Comparison of ENCODE assay signal across 1 cellular context in the genomic region with DNA sequence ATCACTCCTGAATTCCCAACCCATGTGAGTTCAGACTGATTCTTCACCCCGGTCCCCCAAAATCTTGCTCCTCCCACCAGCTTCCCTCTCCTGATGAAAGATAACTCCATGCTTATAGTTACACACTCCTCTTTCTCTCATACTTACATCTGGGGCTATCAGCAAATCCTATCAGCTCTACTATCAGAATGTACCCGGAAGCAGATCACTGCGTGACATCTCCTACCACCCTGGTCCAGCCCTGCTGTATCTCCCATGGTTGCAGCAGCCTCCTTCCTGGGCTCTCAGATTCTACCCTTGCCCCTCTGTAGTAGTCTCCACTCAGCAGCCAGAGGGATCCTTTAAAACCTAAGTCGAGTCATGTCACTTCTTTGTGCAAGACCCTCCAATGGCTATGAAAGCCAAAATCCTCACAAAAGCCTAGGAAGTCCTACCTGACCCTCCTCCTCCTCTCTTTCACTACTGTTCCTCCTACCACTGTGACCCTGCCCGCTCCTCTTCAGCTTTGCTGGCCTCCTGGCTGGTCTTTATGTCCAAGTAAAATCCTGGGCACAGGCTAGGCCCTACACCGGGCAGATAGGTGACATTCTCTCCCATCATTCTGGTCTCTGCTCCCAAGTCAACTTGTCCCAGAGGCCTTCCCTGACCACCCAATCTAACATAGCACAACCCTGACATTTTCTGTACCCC.
A peak's percentile ranks its signal among the peaks of the same experiment; 100 is the strongest.
TF ChIP-seq lines count a peak whose summit lies in the region.

No MANE protein-coding gene starts in this region.

TF ChIP-seq in K562, 482 proteins besides CTCF, POLR2A, EP300 and RAD21 (continued from another document and continues in another):
- TF ChIP-seq ZBTB49 (CRISPR knock-in tag; IDR thresholded peaks at IDR 0.05; ENCODE audit: borderline replicate concordance) (no peak), TCFL5 (CRISPR knock-in tag; conservative IDR thresholded peaks at IDR 0.05) (no peak), POLR2AphosphoS5 (IDR thresholded peaks at IDR 0.05; ENCODE audit: control insufficient read depth, insufficient read depth, low read depth, low read length) (no peak), SMAD3 (CRISPR knock-in tag; conservative IDR thresholded peaks at IDR 0.05) (no peak), ZNF197 (CRISPR knock-in tag; IDR thresholded peaks at IDR 0.05; ENCODE audit: low read depth) (no peak), ZBTB7A (IDR thresholded peaks at IDR 0.05; ENCODE audit: borderline replicate concordance, control insufficient read depth, low read depth, low read length) (no peak), ZNF408 (CRISPR knock-in tag; IDR thresholded peaks at IDR 0.05; ENCODE audit: low read depth) (no peak), SP1 (CRISPR knock-in tag; IDR thresholded peaks at IDR 0.05) (0 out of 2 replicates have a peak, but pooled peaks have one; percentile 19), RCOR1 (IDR thresholded peaks at IDR 0.05; ENCODE audit: borderline replicate concordance in 1 of 2, low read depth in 2 of 2, low read length in 2 of 2) (peak in 1 of 2 experiments; percentile 35; a peak in 1 of 4 replicates), ZFP1 (CRISPR knock-in tag; IDR thresholded peaks at IDR 0.05) (no peak), ZNF431 (CRISPR knock-in tag; IDR thresholded peaks at IDR 0.05) (no peak), ZNF589 (CRISPR knock-in tag; IDR thresholded peaks at IDR 0.05; ENCODE audit: low read depth) (peak; percentile 30; the same call in 1 of the 2 replicates), ELF2 (CRISPR knock-in tag; IDR thresholded peaks at IDR 0.05) (peak; percentile 74), E2F1 (CRISPR knock-in tag; IDR thresholded peaks at IDR 0.05) (no peak), ZNF143 (CRISPR knock-in tag; IDR thresholded peaks at IDR 0.05) (no peak), ZFP30 (CRISPR knock-in tag; IDR thresholded peaks at IDR 0.05; ENCODE audit: borderline replicate concordance) (no peak), NR2C2 (CRISPR knock-in tag; IDR thresholded peaks at IDR 0.05) (no peak), NR2C2 (tag; IDR thresholded peaks at IDR 0.05) (peak; percentile 89), POLR3A (IDR thresholded peaks at IDR 0.05; ENCODE audit: borderline replicate concordance, extremely low read depth, insufficient read depth, insufficient read length) (no peak), HMBOX1 (IDR thresholded peaks at IDR 0.05) (no peak), DMBX1 (CRISPR knock-in tag; IDR thresholded peaks at IDR 0.05; ENCODE audit: borderline replicate concordance) (peak; percentile 43; the same call in 1 of the 2 replicates), NR2C1 (IDR thresholded peaks at IDR 0.05) (peak; percentile 85), NR2C1 (tag; IDR thresholded peaks at IDR 0.05) (peak; percentile 93), KLF1 (tag; IDR thresholded peaks at IDR 0.05) (no peak), SMARCE1 (IDR thresholded peaks at IDR 0.05) (peak; percentile 45; the same call in 1 of the 2 replicates), PML (IDR thresholded peaks at IDR 0.05; ENCODE audit: low read length) (no peak), GATAD2A (IDR thresholded peaks at IDR 0.05) (0 out of 2 replicates have a peak, but pooled peaks have one; percentile 38), ERF (CRISPR knock-in tag; IDR thresholded peaks at IDR 0.05) (no peak), ZMIZ1 (IDR thresholded peaks at IDR 0.05; ENCODE audit: low read depth in 2 of 2, low read length in 2 of 2) (no peak), MED1 (CRISPR knock-in tag; IDR thresholded peaks at IDR 0.05; ENCODE audit: borderline replicate concordance) (no peak), ZNF175 (CRISPR knock-in tag; IDR thresholded peaks at IDR 0.05; ENCODE audit: low read depth) (peak; percentile 18; the same call in 1 of the 2 replicates), TSC22D4 (tag; IDR thresholded peaks at IDR 0.05) (no peak), ZBTB1 (CRISPR knock-in tag; IDR thresholded peaks at IDR 0.05; ENCODE audit: borderline replicate concordance, low read depth) (0 out of 2 replicates have a peak, but pooled peaks have one; percentile 33), SETDB1 (IDR thresholded peaks at IDR 0.05; ENCODE audit: low read length) (no peak)
- TF ChIP-seq, protein P1, sequence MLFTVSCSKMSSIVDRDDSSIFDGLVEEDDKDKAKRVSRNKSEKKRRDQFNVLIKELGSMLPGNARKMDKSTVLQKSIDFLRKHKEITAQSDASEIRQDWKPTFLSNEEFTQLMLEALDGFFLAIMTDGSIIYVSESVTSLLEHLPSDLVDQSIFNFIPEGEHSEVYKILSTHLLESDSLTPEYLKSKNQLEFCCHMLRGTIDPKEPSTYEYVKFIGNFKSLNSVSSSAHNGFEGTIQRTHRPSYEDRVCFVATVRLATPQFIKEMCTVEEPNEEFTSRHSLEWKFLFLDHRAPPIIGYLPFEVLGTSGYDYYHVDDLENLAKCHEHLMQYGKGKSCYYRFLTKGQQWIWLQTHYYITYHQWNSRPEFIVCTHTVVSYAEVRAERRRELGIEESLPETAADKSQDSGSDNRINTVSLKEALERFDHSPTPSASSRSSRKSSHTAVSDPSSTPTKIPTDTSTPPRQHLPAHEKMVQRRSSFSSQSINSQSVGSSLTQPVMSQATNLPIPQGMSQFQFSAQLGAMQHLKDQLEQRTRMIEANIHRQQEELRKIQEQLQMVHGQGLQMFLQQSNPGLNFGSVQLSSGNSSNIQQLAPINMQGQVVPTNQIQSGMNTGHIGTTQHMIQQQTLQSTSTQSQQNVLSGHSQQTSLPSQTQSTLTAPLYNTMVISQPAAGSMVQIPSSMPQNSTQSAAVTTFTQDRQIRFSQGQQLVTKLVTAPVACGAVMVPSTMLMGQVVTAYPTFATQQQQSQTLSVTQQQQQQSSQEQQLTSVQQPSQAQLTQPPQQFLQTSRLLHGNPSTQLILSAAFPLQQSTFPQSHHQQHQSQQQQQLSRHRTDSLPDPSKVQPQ (CRISPR knock-in tag; IDR thresholded peaks at IDR 0.05; ENCODE audit: borderline replicate concordance): no peak
- TF ChIP-seq, protein P2, sequence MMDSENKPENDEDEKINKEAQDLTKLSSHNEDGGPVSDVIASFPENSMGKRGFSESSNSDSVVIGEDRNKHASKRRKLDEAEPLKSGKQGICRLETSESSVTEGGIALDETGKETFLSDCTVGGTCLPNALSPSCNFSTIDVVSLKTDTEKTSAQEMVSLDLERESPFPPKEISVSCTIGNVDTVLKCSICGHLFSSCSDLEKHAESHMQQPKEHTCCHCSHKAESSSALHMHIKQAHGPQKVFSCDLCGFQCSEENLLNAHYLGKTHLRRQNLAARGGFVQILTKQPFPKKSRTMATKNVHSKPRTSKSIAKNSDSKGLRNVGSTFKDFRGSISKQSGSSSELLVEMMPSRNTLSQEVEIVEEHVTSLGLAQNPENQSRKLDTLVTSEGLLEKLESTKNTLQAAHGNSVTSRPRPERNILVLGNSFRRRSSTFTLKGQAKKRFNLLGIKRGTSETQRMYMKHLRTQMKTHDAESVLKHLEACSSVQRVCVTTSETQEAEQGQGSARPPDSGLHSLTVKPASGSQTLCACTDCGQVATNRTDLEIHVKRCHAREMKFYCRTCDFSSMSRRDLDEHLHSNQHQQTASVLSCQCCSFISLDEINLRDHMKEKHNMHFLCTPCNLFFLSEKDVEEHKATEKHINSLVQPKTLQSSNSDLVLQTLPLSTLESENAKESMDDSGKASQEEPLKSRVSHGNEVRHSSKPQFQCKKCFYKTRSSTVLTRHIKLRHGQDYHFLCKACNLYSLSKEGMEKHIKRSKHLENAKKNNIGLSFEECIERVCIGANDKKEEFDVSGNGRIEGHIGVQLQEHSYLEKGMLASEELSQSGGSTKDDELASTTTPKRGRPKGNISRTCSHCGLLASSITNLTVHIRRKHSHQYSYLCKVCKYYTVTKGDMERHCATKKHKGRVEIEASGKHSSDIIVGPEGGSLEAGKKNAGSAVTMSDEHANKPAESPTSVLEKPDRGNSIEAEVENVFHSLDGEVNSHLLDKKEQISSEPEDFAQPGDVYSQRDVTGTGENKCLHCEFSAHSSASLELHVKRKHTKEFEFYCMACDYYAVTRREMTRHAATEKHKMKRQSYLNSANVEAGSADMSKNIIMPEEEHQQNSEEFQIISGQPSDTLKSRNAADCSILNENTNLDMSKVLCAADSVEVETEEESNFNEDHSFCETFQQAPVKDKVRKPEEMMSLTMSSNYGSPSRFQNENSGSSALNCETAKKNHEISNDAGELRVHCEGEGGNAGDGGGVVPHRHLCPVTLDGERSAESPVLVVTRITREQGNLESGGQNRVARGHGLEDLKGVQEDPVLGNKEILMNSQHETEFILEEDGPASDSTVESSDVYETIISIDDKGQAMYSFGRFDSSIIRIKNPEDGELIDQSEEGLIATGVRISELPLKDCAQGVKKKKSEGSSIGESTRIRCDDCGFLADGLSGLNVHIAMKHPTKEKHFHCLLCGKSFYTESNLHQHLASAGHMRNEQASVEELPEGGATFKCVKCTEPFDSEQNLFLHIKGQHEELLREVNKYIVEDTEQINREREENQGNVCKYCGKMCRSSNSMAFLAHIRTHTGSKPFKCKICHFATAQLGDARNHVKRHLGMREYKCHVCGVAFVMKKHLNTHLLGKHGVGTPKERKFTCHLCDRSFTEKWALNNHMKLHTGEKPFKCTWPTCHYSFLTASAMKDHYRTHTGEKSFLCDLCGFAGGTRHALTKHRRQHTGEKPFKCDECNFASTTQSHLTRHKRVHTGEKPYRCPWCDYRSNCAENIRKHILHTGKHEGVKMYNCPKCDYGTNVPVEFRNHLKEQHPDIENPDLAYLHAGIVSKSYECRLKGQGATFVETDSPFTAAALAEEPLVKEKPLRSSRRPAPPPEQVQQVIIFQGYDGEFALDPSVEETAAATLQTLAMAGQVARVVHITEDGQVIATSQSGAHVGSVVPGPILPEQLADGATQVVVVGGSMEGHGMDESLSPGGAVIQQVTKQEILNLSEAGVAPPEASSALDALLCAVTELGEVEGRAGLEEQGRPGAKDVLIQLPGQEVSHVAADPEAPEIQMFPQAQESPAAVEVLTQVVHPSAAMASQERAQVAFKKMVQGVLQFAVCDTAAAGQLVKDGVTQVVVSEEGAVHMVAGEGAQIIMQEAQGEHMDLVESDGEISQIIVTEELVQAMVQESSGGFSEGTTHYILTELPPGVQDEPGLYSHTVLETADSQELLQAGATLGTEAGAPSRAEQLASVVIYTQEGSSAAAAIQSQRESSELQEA (IDR thresholded peaks at IDR 0.05; ENCODE audit: low read depth): no peak
